In the genomic region with DNA sequence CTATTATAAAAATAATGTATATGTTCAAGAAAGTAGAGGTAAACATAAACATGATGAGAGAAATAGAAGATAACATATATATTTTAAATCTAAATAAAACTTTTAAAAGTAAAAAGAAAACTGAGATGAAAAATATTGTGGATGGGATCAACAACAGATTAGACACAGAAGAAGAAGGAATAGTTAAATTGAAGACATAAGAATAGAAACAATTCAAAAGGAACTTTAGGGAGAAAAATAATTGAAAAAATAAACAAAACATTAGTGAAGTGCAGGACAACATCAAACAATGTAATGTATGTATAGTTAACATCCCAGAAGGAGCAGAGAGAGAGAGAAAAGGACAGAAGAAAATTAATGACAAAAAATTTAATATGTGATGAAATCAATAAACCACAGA, we compare ENCODE assay signal across 1 cellular context.
TF ChIP-seq lines count a peak whose summit lies in the region.

No MANE protein-coding gene starts in this region.

TF ChIP-seq in SK-N-SH, 30 proteins besides CTCF, POLR2A, EP300 and RAD21 (continued from another document):
- TF ChIP-seq, protein P1, sequence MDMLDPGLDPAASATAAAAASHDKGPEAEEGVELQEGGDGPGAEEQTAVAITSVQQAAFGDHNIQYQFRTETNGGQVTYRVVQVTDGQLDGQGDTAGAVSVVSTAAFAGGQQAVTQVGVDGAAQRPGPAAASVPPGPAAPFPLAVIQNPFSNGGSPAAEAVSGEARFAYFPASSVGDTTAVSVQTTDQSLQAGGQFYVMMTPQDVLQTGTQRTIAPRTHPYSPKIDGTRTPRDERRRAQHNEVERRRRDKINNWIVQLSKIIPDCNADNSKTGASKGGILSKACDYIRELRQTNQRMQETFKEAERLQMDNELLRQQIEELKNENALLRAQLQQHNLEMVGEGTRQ (IDR thresholded peaks at IDR 0.05; ENCODE audit: borderline replicate concordance, low read depth, low read length): no peak
